8 cellular contexts compared by ENCODE assay signal in the genomic region with DNA sequence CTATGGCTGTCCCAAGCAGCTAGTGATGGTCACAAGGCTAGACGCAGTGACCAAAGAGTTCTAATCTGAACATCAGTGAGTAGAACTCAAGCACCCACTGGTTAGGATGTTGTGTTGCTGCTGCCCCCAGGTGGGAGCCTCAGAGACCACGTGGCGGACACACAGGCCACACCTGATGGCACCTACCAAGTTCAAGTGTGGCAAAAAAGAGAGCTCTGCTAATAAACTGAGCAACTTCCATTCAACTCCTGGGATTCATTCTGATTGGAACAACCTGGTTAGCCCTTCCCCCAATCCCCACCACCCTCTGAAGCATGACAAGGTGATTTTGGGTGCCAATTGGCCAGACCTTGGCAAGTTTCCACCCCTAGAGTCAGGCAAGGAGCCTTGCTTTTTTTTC. TPM values are rescaled to one million over a fixed set of nuclear protein-coding genes. Genes with fewer than 3 reads are reported as not detected.
DNase-seq lines count a peak whose midpoint lies in the region; ATAC-seq and TF ChIP-seq lines count a peak whose summit lies in the region.

No MANE protein-coding gene starts in this region.

- peak; percentile 15 for DNase-seq in ELR (ENCODE audit: low read depth)
- peak; percentile 40 for DNase-seq in MM.1S
- DNase-seq in activated T-cell treated with anti-CD3 and anti-CD28 coated beads for 4 hours: peak; percentile 22
- no peak for DNase-seq in natural killer cell
- DNase-seq in SIG-M5 (lab: John Stamatoyannopoulos, UW): no peak
- DNase-seq in D341Med (ENCODE audit: low spot score): no peak

- H3K79me2 ChIP-seq in MM.1S (ENCODE audit: low read length): peaks cover 14% of the 10 kb centered on the region

- H3K27me3 Mint-ChIP-seq in natural killer cell (ENCODE audit: low read depth in 2 of 2): no peaks in the 10 kb centered on the region

- ATAC-seq in natural killer cell (no peak), HG02970 (IDR thresholded peaks at IDR 0.05; ENCODE audit: low FRiP score, unreplicated experiment) (no peak), HG03521 (IDR thresholded peaks at IDR 0.05; ENCODE audit: unreplicated experiment) (no peak)

- H3K4me2 ChIP-seq in MM.1S (ENCODE audit: low read depth, low read length): no peak overlapping the region

- H3K36me3 Mint-ChIP-seq in natural killer cell: no peaks in the 10 kb centered on the region

- H3K9ac ChIP-seq in MM.1S (ENCODE audit: low read length): no peak overlapping the region

- H3K4me1 ChIP-seq in MM.1S (ENCODE audit: low read length): peaks cover 20% of the 10 kb centered on the region; the same call in 1 of the 2 replicates

- H2AFZ ChIP-seq in MM.1S (ENCODE audit: low read length): no peak overlapping the region

- H3K36me3 ChIP-seq in MM.1S (replicated peaks; ENCODE audit: insufficient read depth, low read length): no peaks in the 10 kb centered on the region

- H4K20me1 ChIP-seq in MM.1S (ENCODE audit: insufficient read depth, low read length): no peaks in the 10 kb centered on the region

- H3F3A ChIP-seq in MM.1S (ENCODE audit: insufficient read depth, low read length): 0 out of 2 replicates have a peak, but pooled peaks cover 7% of the 10 kb centered on the region

- H3K4me3 ChIP-seq in MM.1S (ENCODE audit: low read length): no peak overlapping the region

- peak overlapping the region; percentile 94 to 95 for H3K27ac Mint-ChIP-seq in natural killer cell

- H3K27ac ChIP-seq in MM.1S (ENCODE audit: low read length): no peak overlapping the region

- intact Hi-C loops in natural killer cell (cut with micrococcal nuclease): loop anchor here (5.0 kb wide), 1 partner anchor 251 kb away; no protein-coding TSS in a partner anchor

- no peaks in the 10 kb centered on the region for H3K9me3 ChIP-seq in MM.1S (replicated peaks; ENCODE audit: insufficient read depth, low read length)

- peak; percentile 26 for TF ChIP-seq CTCF in MM.1S (IDR thresholded peaks at IDR 0.05; ENCODE audit: low read length)
- TF ChIP-seq CTCF in natural killer cell (IDR thresholded peaks at IDR 0.05): peak; percentile 12

- no peaks in the 10 kb centered on the region for H3K9me3 Mint-ChIP-seq in natural killer cell

- H3K9me2 ChIP-seq in MM.1S (replicated peaks; ENCODE audit: insufficient read depth, low read length): no peaks in the 10 kb centered on the region

- H3K4me1 Mint-ChIP-seq in natural killer cell: peaks cover 45 to 51% of the 10 kb centered on the region in 2 donors

- no peaks in the 10 kb centered on the region for H3K27me3 ChIP-seq in MM.1S (replicated peaks; ENCODE audit: insufficient read depth, low read length)

- peak overlapping the region; percentile 97 for H3K4me3 Mint-ChIP-seq in natural killer cell

RNA-seq across cellular contexts. Expression of a gene that starts 3.5 kb away (rescaled TPM):
- total RNA-seq in natural killer cell: 10 to 100 TPM; 28.8 to 49.5 (median 43.0) TPM

Comparison
In these comparisons a context has a peak if more than half of its experiments do, and no peak if none do; other contexts are left out.
1. DNase-seq: peak in ELR (single experiment), MM.1S (single experiment) and activated T-cell treated with anti-CD3 and anti-CD28 coated beads for 4 hours (single experiment); none in natural killer cell (single experiment), SIG-M5 (single experiment) and D341Med (single experiment).